32 cellular contexts compared by ENCODE assay signal in the genomic region with DNA sequence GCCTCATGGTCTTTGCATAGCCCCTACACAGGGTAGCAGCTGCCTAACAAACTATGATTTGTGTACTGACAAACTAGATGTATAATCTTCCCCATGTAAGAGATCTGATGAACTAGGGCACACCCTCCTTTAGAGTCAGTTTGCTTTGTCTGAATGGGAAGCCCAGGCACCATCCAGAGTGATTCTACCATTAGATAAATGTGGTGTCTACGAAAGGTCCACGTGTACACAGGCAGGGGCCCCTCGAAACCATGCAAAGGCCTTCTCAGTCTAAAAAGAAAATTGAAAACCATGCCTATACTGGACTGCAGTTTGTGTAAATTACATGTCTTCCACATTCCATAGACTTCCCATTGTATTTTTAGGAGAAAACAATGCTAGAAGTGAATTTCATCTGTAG.
"Had no signal": no experiment of that assay in that cellular context is flagged by ENCODE, and none has a peak within 500 bp of the region (broad histone marks: within the 10 kb centered on the region; RNA-seq: fewer than 3 reads in every experiment).

No MANE protein-coding gene starts in this region.

- H3K36me3 ChIP-seq: MG63 had no signal

- H3K27me3 ChIP-seq: MG63 had no signal

- DNase-seq: Karpas-422, Kasumi-1, MG63, MM.1S, MV-4-11, NCI-H1048, NCI-H1092, NCI-H1092 treated with DMSO at 0.1 percent for 48 hours, NCI-H1105, NCI-H1105 treated with DMSO at 0.1 percent for 48 hours, NCI-H1417, NCI-H1417 treated with DMSO at 0.1 percent for 48 hours, NCI-H1436, NCI-H1436 treated with DMSO at 0.1 percent for 48 hours, NCI-H146, NCI-H1694, NCI-H1694 treated with DMSO at 0.1 percent for 48 hours, NCI-H187, NCI-H187 treated with DMSO at 0.1 percent for 48 hours, NCI-H1930, NCI-H2029, NCI-H2029 treated with DMSO at 0.1 percent for 48 hours, NCI-H2081, NCI-H2081 treated with DMSO at 0.1 percent for 48 hours, NCI-H2107, NCI-H2171, NCI-H2171 treated with DMSO at 0.1 percent for 48 hours, NCI-H2227 treated with DMSO at 0.1 percent for 48 hours, NCI-H226, NCI-H345, NCI-H510A treated with DMSO at 0.1 percent for 48 hours, NCI-H524 had no signal

- H3K9me3 ChIP-seq: MG63 had no signal

- H3K4me3 ChIP-seq: MG63 had no signal
